In the genomic region with DNA sequence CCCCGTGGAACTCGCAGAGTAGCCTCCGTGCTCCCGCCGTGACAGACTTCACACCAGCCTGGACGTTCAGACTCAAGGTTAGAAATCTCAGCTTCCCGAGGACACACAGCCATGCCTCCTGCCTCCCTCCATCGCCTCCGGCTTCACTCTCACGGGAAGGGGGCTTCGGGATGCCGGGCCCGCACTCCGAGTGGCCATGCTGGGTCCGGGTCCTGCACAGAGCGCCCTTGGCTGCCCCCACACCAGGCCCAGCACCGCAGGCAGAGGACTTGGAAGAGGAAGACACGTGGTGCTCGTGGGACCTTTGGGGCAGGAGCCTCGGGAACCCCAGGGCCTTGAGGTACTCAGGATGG, we compare ENCODE assay signal across 9 cellular contexts.
"Had no signal": no experiment of that assay in that cellular context is flagged by ENCODE, and none has a peak within 500 bp of the region (broad histone marks: within the 10 kb centered on the region; RNA-seq: fewer than 3 reads in every experiment).

No MANE protein-coding gene starts in this region.

- H3K27ac Mint-ChIP-seq: HFFc6 had no signal

- H3K36me3 ChIP-seq: HAP-1 had no signal

- DNase-seq: GM23248, GOT3, HFFc6, IMR-90 had no signal

- H2AFZ ChIP-seq: GM23248 had no signal

- H3K27ac ChIP-seq: GM23248 had no signal

- H3K9me3 ChIP-seq: HAP-1 had no signal

- H3K4me1 ChIP-seq: HAP-1 had no signal

- H3K4me3 ChIP-seq: GM23248, HAP-1, K562 had no signal

- H3K9ac ChIP-seq: GM23248 had no signal

- H3K4me3 Mint-ChIP-seq: HFFc6 had no signal

- FAIRE-seq: H54, HTR-8/SVneo, K562 had no signal

- ATAC-seq: HCT116, K562 had no signal
